6 cellular contexts compared by ENCODE assay signal in the genomic region with DNA sequence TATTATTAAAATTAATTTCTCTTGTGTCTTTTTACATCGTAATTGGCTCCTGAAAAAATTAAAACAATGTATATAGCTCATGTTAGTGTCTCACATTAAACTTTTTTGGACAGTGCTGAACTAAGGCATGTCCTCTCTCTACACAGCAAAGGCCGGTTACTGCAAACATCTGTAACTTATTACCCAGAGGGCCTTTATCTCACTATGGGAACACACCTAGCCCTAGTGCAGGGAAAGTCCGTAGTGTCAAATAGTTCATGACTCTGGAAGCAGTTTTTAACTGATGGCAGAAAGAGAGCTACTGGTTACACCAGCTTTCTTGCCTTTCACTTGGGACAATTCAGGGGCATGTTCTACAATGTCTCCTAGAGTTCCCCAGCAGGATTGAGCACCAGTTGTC.
"Had no signal": no experiment of that assay in that cellular context is flagged by ENCODE, and none has a peak within 500 bp of the region (broad histone marks: within the 10 kb centered on the region; RNA-seq: fewer than 3 reads in every experiment).

No MANE protein-coding gene starts in this region.

- ATAC-seq: GM23338 had no signal

- H3K27me3 Mint-ChIP-seq: IgD-negative memory B cell had no signal

- H3K9me3 Mint-ChIP-seq: GM23338 had no signal

- H3K36me3 Mint-ChIP-seq: IgD-negative memory B cell had no signal

- H3K27ac Mint-ChIP-seq: GM23338, H9, IgD-negative memory B cell had no signal

- H3K27ac ChIP-seq: HL-60 had no signal

- DNase-seq: H9, HCEC 1CT, KBM-7 had no signal

- H3K4me1 Mint-ChIP-seq: IgD-negative memory B cell had no signal

- H3K4me3 Mint-ChIP-seq: GM23338, H9, IgD-negative memory B cell had no signal

- H3K4me3 ChIP-seq: GM23338 had no signal
